22 cellular contexts compared by ENCODE assay signal in genomic region chr5:112331892-112332291, GRCh38.
"Had no signal": no experiment of that assay in that cellular context is flagged by ENCODE, and none has a peak within 500 bp of the region (broad histone marks: within the 10 kb centered on the region; RNA-seq: fewer than 3 reads in every experiment).

No MANE protein-coding gene starts in this region.

- H3K4me3 ChIP-seq: colonic mucosa, esophagus muscularis mucosa, gastroesophageal sphincter, ovary, prostate gland, spleen, thoracic aorta, transverse colon had no signal

- ATAC-seq: gastroesophageal sphincter; left ventricle myocardium superior; sciatic nerve; stimulated activated memory B cell treated with anti-CD40 and anti-IgM and Interleukin-4, amounts not matched to agents 10 μg/mL and 1 μg/mL and 100 μg/mL, for 72 hours had no signal

- H3K9me3 ChIP-seq: colonic mucosa, esophagus muscularis mucosa, gastroesophageal sphincter, ovary, prostate gland, spleen, thoracic aorta, transverse colon had no signal

- H3K4me1 ChIP-seq: colonic mucosa, transverse colon had no signal

- H3K9me3 Mint-ChIP-seq: immature natural killer cell; naive B cell; nephron; stimulated activated memory B cell treated with anti-CD40 and anti-IgM and Interleukin-4, amounts not matched to agents 10 μg/mL and 1 μg/mL and 100 μg/mL, for 72 hours; stimulated activated naive CD8-positive, alpha-beta T cell treated with anti-CD3 and anti-CD28 coated beads, Interleukin-15, Interleukin-2, amounts not matched to agents 100 ng/mL and 50 ng/mL, for 24 hours had no signal

- H3K36me3 Mint-ChIP-seq: immature natural killer cell; naive B cell; stimulated activated memory B cell treated with anti-CD40 and anti-IgM and Interleukin-4, amounts not matched to agents 10 μg/mL and 1 μg/mL and 100 μg/mL, for 72 hours had no signal

- H3K27ac Mint-ChIP-seq: nephron; stimulated activated memory B cell treated with anti-CD40 and anti-IgM and Interleukin-4, amounts not matched to agents 10 μg/mL and 1 μg/mL and 100 μg/mL, for 72 hours; stimulated activated naive CD8-positive, alpha-beta T cell treated with anti-CD3 and anti-CD28 coated beads, Interleukin-15, Interleukin-2, amounts not matched to agents 100 ng/mL and 50 ng/mL, for 24 hours had no signal

- H3K4me3 Mint-ChIP-seq: immature natural killer cell; naive B cell; nephron; stimulated activated memory B cell treated with anti-CD40 and anti-IgM and Interleukin-4, amounts not matched to agents 10 μg/mL and 1 μg/mL and 100 μg/mL, for 72 hours; stimulated activated naive CD8-positive, alpha-beta T cell treated with anti-CD3 and anti-CD28 coated beads, Interleukin-15, Interleukin-2, amounts not matched to agents 100 ng/mL and 50 ng/mL, for 24 hours had no signal

- H3K27me3 ChIP-seq: colonic mucosa, esophagus muscularis mucosa, gastroesophageal sphincter, ovary, transverse colon had no signal

- DNase-seq: caudate nucleus; colonic mucosa; effector CD4-positive, alpha-beta T cell; immature natural killer cell; left ventricle myocardium superior; mammary epithelial cell; naive B cell; ovary; spleen; stimulated activated CD4-positive, alpha-beta T cell treated with anti-CD3 and anti-CD28 coated beads, Interleukin-15, amount 100 ng/mL, for 24 hours; stimulated activated CD4-positive, alpha-beta T cell treated with anti-CD3 and anti-CD28 coated beads, Interleukin-1b, Interleukin-23, amount 100 ng/mL, for 48 hours; stimulated activated CD4-positive, alpha-beta T cell treated with anti-CD3 and anti-CD28 coated beads, Interleukin-4, amount 100 ng/mL, for 24 hours; transverse colon had no signal

- H3K36me3 ChIP-seq: colonic mucosa, esophagus muscularis mucosa, gastroesophageal sphincter, ovary, prostate gland, spleen, thoracic aorta, transverse colon had no signal

- H3K27ac ChIP-seq: colonic mucosa, epithelial cell of prostate, esophagus muscularis mucosa, gastroesophageal sphincter, ovary, prostate gland, spleen, thoracic aorta, transverse colon had no signal
